Comparison of ENCODE assay signal across 8 cellular contexts in genomic region chr19:10251792-10252694, GRCh38. TPM values are rescaled to one million over a fixed set of nuclear protein-coding genes. Genes with fewer than 3 reads are reported as not detected.
A peak's percentile ranks its signal among the peaks of the same experiment; 100 is the strongest.
DNase-seq lines count a peak whose midpoint lies in the region; ATAC-seq and TF ChIP-seq lines count a peak whose summit lies in the region.

Gene MRPL4, plus strand, starts transcription at chr19:10252214. Its CDS starts 40 bp downstream, at chr19:10252254.

- H3K27ac Mint-ChIP-seq in dendritic cell treated with granulocyte-macrophage colony-stimulating factor and Interleukin-4, amounts not matched to agents 40 ng/mL and 50 ng/mL, for 4 days, result peak within 1 kb of the TSS; percentile 98

- H3K27me3 Mint-ChIP-seq in dendritic cell treated with granulocyte-macrophage colony-stimulating factor and Interleukin-4, amounts not matched to agents 40 ng/mL and 50 ng/mL, for 4 days, result no peaks in the 10 kb centered on the region

- no peak for TF ChIP-seq CTCF in left lung (IDR thresholded peaks at IDR 0.05)

- H3K9me3 Mint-ChIP-seq in dendritic cell treated with granulocyte-macrophage colony-stimulating factor and Interleukin-4, amounts not matched to agents 40 ng/mL and 50 ng/mL, for 4 days, result no peaks in the 10 kb centered on the region

- H3K9me3 ChIP-seq in left lung, result no peaks in the 10 kb centered on the region

- peaks cover 40% of the 10 kb centered on the region for H3K4me1 Mint-ChIP-seq in dendritic cell treated with granulocyte-macrophage colony-stimulating factor and Interleukin-4, amounts not matched to agents 40 ng/mL and 50 ng/mL, for 4 days (ENCODE audit: low read depth)

- DNase-seq in C1 segment of cervical spinal cord (lab: John Stamatoyannopoulos, UW) (peak; percentile 48 to 99 (median 92)), NCI-H748 treated with DMSO at 0.1 percent for 48 hours (lab: John Stamatoyannopoulos, UW) (peak; percentile 93), left lung (peak; percentile 96)
- peak; percentile 92 to 95 for DNase-seq in activated CD4-positive, alpha-beta T cell treated with anti-CD3 and anti-CD28 coated beads, Interleukin-2, amount 50 U/mL, for 24 hours (ENCODE audit: low read depth in 1 of 2, low spot score in 1 of 2)
- peak; percentile 87 to 93 for DNase-seq in stimulated activated CD4-positive, alpha-beta T cell treated with anti-CD3 and anti-CD28 coated beads, Interleukin-2, amount 100 ng/mL, for 48 hours

- peaks cover 0 to 33% of the 10 kb centered on the region in 2 donors for H3K36me3 ChIP-seq in left lung

- H3K4me3 ChIP-seq in left lung, result peak within 1 kb of the TSS; percentile 80 to 81

- H3K4me3 Mint-ChIP-seq in dendritic cell treated with granulocyte-macrophage colony-stimulating factor and Interleukin-4, amounts not matched to agents 40 ng/mL and 50 ng/mL, for 4 days, result peak within 1 kb of the TSS; percentile 90

- peak; percentile 74 for ATAC-seq in GM19372 (IDR thresholded peaks at IDR 0.05; ENCODE audit: low read depth, unreplicated experiment)
- ATAC-seq in HG03558 (IDR thresholded peaks at IDR 0.05; ENCODE audit: extremely low read depth, unreplicated experiment), result peak; percentile 72
- ATAC-seq in left lung, result peak; percentile 92

- H3K4me1 ChIP-seq in left lung, result peaks cover 3 to 27% of the 10 kb centered on the region in 2 donors

- H3K27ac ChIP-seq in left lung, result peak within 1 kb of the TSS; percentile 53 to 77

- no peaks in the 10 kb centered on the region for H3K27me3 ChIP-seq in left lung

- peaks cover 50% of the 10 kb centered on the region for H3K36me3 Mint-ChIP-seq in dendritic cell treated with granulocyte-macrophage colony-stimulating factor and Interleukin-4, amounts not matched to agents 40 ng/mL and 50 ng/mL, for 4 days (ENCODE audit: low read depth)

- intact Hi-C loops in dendritic cell treated with granulocyte-macrophage colony-stimulating factor and Interleukin-4, amounts not matched to agents 40 ng/mL and 50 ng/mL, for 4 days (cut with micrococcal nuclease), result loop anchor here (2.0 kb wide), 3 partner anchors 21 to 321 kb away; partner anchors contain the start of gene S1PR2
- intact Hi-C loops in left lung (cut with DNase I), result no loop called here

RNA-seq across cellular contexts. Expression of gene MRPL4, which starts in this region (rescaled TPM):
- total RNA-seq in left lung, result 10 to 100 TPM; 37.2 to 53.1 TPM

Comparison
In these comparisons a context has a peak if more than half of its experiments do, and no peak if none do; other contexts are left out.
1. Peak in every context shown above with its lines: DNase-seq, ATAC-seq, H3K4me3 ChIP-seq and H3K27ac ChIP-seq.